In the genomic region with DNA sequence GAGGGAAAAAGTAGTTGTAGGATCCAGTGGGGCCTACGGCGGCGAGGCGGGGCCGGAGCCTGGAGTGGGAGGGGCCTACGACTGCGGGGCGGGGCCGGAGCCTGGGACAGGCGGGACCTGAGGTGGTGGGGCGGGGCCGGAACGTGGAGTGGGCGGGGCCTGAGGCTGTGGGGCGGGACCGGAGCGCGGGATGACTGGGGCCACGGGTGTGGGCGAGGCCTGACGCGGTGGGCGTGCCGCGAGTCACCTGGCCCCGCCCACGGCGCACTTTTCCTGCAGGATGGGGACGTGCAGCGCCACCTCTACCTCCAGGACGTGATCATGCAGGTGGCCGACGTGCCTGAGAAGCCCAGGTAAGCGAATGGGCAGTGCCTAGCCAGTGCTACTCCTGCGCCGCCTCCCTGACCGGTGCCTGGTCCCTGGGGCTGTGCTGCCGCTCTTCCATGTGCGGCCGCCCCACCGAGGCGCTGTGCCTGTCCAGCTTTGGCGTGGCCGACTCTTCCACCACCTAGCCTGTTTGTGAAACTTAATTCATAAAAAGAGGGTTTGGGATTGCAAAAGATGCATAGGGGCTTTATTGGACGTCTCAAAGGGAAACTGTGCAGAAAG, we compare ENCODE assay signal across 8 cellular contexts. TPM values are rescaled to one million over a fixed set of nuclear protein-coding genes. Genes with fewer than 3 reads are reported as not detected.
DNase-seq lines count a peak whose midpoint lies in the region; ATAC-seq and TF ChIP-seq lines count a peak whose summit lies in the region.

No MANE protein-coding gene starts in this region.

- DNase-seq in BJ (ENCODE audit: low read depth) (peak; percentile 37), NCI-H82 (lab: John Stamatoyannopoulos, UW) (peak; percentile 82), medulla oblongata (ENCODE audit: extremely low spot score) (peak; percentile 89)
- peak; percentile 84 to 87 for DNase-seq in activated CD8-positive, alpha-beta memory T cell treated with anti-CD3 and anti-CD28 coated beads for 4 hours (ENCODE audit: low read depth in 2 of 2)
- DNase-seq in effector CD4-positive, alpha-beta T cell = peak; percentile 92
- DNase-seq in stimulated activated CD8-positive, alpha-beta memory T cell treated with anti-CD3 and anti-CD28 coated beads, Interleukin-12 subunit alpha, Interleukin-12 subunit beta, amount 100 ng/mL, for 1 hour (ENCODE audit: low read depth) = peak; percentile 87

- POLR2A ChIA-PET in BJ (lab: Charles Lee) = no interaction called here

- ATAC-seq in GM19328 (IDR thresholded peaks at IDR 0.05; ENCODE audit: unreplicated experiment) = peak; percentile 77
- peak; percentile 56 for ATAC-seq in HG03457 (IDR thresholded peaks at IDR 0.05; ENCODE audit: unreplicated experiment)

- TF ChIP-seq CTCF in BJ (IDR thresholded peaks at IDR 0.05; ENCODE audit: insufficient read depth, low read depth, low read length) = no peak

- no peaks in the 10 kb centered on the region for H3K27me3 ChIP-seq in BJ (ENCODE audit: control insufficient read depth, insufficient read depth, low read length)

- peaks cover 19% of the 10 kb centered on the region for H3K36me3 ChIP-seq in BJ (ENCODE audit: control insufficient read depth, insufficient read depth, low read length)

- CTCF ChIA-PET in BJ (lab: Yijun Ruan, JAX) = no interaction called here

- H3K4me3 ChIP-seq in BJ (ENCODE audit: low read depth, low read length) = peak overlapping the region; percentile 98

RNA-seq across cellular contexts. Expression of gene ZNF511, which starts 0.5 kb away (rescaled TPM):
- polyA plus RNA-seq in BJ (2011; rRNA removed) = 29.3 and 32.9 TPM in 2 replicates
- 9.9 and 17.7 TPM in 2 replicates for polyA minus RNA-seq in BJ (2011; rRNA and poly(A)+ RNA removed)

RNA-seq across cellular contexts. Expression of gene TUBGCP2, which starts 0.5 kb away (rescaled TPM):
- polyA plus RNA-seq in BJ (2011; rRNA removed) = 44.2 and 55.8 TPM in 2 replicates
- polyA minus RNA-seq in BJ (2011; rRNA and poly(A)+ RNA removed) = 47.1 and 73.0 TPM in 2 replicates

RNA-seq across cellular contexts. Expression of gene CALY, which starts 27.5 kb away (rescaled TPM):
- polyA plus RNA-seq in BJ (2011; rRNA removed) = 0.31 and 0.91 TPM in 2 replicates
- polyA minus RNA-seq in BJ (2011; rRNA and poly(A)+ RNA removed) = not detected in 2 replicates

RNA-seq across cellular contexts. Expression of gene ADAM8, which starts 32.5 kb away (rescaled TPM):
- 0.53 and 0.77 TPM in 2 replicates for polyA plus RNA-seq in BJ (2011; rRNA removed)
- polyA minus RNA-seq in BJ (2011; rRNA and poly(A)+ RNA removed) = 0.15 and 0.71 TPM in 2 replicates

RNA-seq across cellular contexts. Expression of gene PRAP1, which starts 38.0 kb away (rescaled TPM):
- polyA plus RNA-seq in BJ (2011; rRNA removed) = not detected in 2 replicates
- polyA minus RNA-seq in BJ (2011; rRNA and poly(A)+ RNA removed) = not detected in 2 replicates

Comparison
In these comparisons a context has a peak if more than half of its experiments do, and no peak if none do; other contexts are left out.
1. Peak in every context shown above with its lines: DNase-seq, ATAC-seq and H3K4me3 ChIP-seq.
2. DNase-seq: peak in every context shown above with its lines; median percentile 92 in effector CD4-positive, alpha-beta T cell; 89 in medulla oblongata; 87 in stimulated activated CD8-positive, alpha-beta memory T cell treated with anti-CD3 and anti-CD28 coated beads, Interleukin-12 subunit alpha, Interleukin-12 subunit beta, amount 100 ng/mL, for 1 hour; 86 in activated CD8-positive, alpha-beta memory T cell treated with anti-CD3 and anti-CD28 coated beads for 4 hours; 82 in NCI-H82; 37 in BJ.